Comparison of ENCODE assay signal across 20 cellular contexts in genomic region chr20:20637998-20638397, GRCh38.
DNase-seq lines count a peak whose midpoint lies in the region; TF ChIP-seq lines count a peak whose summit lies in the region.
"Had no signal": no experiment of that assay in that cellular context is flagged by ENCODE, and none has a peak within 500 bp of the region (broad histone marks: within the 10 kb centered on the region; RNA-seq: fewer than 3 reads in every experiment).

No MANE protein-coding gene starts in this region.

- H3K27me3 Mint-ChIP-seq in endodermal cell (ENCODE audit: insufficient read depth): no peaks in the 10 kb centered on the region
- H3K27me3 Mint-ChIP-seq: B cell; CD4-positive, alpha-beta T cell had no signal

- H3K4me1 ChIP-seq in neutrophil (ENCODE audit: control insufficient read depth in 1 of 2, insufficient read depth in 1 of 2, low read depth in 1 of 2, low read length in 1 of 2): peaks cover 0 to 10% of the 10 kb centered on the region in 2 experiments
- no peaks in the 10 kb centered on the region for H3K4me1 ChIP-seq in endodermal cell (ENCODE audit: control insufficient read depth, insufficient read depth, low read length)

- no peak overlapping the region for H3K9ac ChIP-seq in endodermal cell (ENCODE audit: extremely low read depth, low read length, poor library complexity, severe bottlenecking)
- H3K9ac ChIP-seq: GM23248 had no signal

- 96% methylated on average over 4 of the region's 4 CpGs; no CpG with 5 or more reads in 1 of the 2 experiments for WGBS in endodermal cell (ENCODE audit: insufficient coverage in 1 of 2, insufficient read length in 1 of 2), 2 experiments

- TF ChIP-seq CTCF in neutrophil (IDR thresholded peaks at IDR 0.05): no peak
- TF ChIP-seq CTCF in endodermal cell (conservative IDR thresholded peaks at IDR 0.05): no peak

- peaks cover 23% of the 10 kb centered on the region for H3K36me3 Mint-ChIP-seq in endodermal cell (ENCODE audit: low read depth)

- peaks cover 17% of the 10 kb centered on the region for H3K4me1 Mint-ChIP-seq in endodermal cell
- H3K4me1 Mint-ChIP-seq: B cell had no signal

- no peaks in the 10 kb centered on the region for H3K9me3 Mint-ChIP-seq in endodermal cell
- H3K9me3 Mint-ChIP-seq: CD4-positive, alpha-beta T cell had no signal

- H3K27ac Mint-ChIP-seq in endodermal cell: no peak overlapping the region
- H3K27ac Mint-ChIP-seq: B cell; CD4-positive, alpha-beta T cell had no signal

- H3K27ac ChIP-seq in neutrophil (peak overlapping the region; percentile 36), endodermal cell (ENCODE audit: low read depth, low read length) (no peak overlapping the region)
- H3K27ac ChIP-seq: 22Rv1, GM23248 had no signal

- no peaks in the 10 kb centered on the region for H3K27me3 ChIP-seq in neutrophil
- no peaks in the 10 kb centered on the region for H3K27me3 ChIP-seq in endodermal cell (ENCODE audit: control insufficient read depth, insufficient read depth, low read length, poor library complexity, severe bottlenecking)

- no peak overlapping the region for H3K4me3 ChIP-seq in neutrophil (ENCODE audit: low read depth in 1 of 2, low read length in 1 of 2)
- H3K4me3 ChIP-seq in endodermal cell (ENCODE audit: low read length): no peak overlapping the region
- H3K4me3 ChIP-seq: GM23248 had no signal

- no peaks in the 10 kb centered on the region for H3K9me3 ChIP-seq in neutrophil
- H3K9me3 ChIP-seq in endodermal cell (ENCODE audit: control insufficient read depth, low read length): no peaks in the 10 kb centered on the region

- H3K36me3 ChIP-seq in neutrophil (peaks cover 74% of the 10 kb centered on the region), endodermal cell (ENCODE audit: control insufficient read depth, insufficient read depth, low read length) (peaks cover 51% of the 10 kb centered on the region)

- no peak overlapping the region for H3K4me3 Mint-ChIP-seq in endodermal cell
- H3K4me3 Mint-ChIP-seq: B cell; CD4-positive, alpha-beta T cell had no signal

- DNase-seq in DMS153 (lab: John Stamatoyannopoulos, UW) (peak; percentile 8), DMS153 treated with DMSO at 0.1 percent for 48 hours (lab: John Stamatoyannopoulos, UW; ENCODE audit: unreplicated experiment) (no peak), NCI-H345 (lab: John Stamatoyannopoulos, UW) (peak; percentile 55), UCSD-AML1 (lab: John Stamatoyannopoulos, UW; ENCODE audit: unreplicated experiment) (peak; percentile 27), CD1c-positive myeloid dendritic cell (ENCODE audit: extremely low spot score) (no peak), activated gamma-delta T cell treated with Interleukin-2 at 50 U/mL for 16 hours (no peak), endodermal cell (no peak)
- DNase-seq: Calu3; CD4-positive, alpha-beta T cell; DND-41; GM23248; HCEC 1CT; IMR-90; NCI-H1436 treated with DMSO at 0.1 percent for 48 hours; NCI-H2081 treated with DMSO at 0.1 percent for 48 hours; NCI-H226; NCI-H82 had no signal

Comparison
In these comparisons a context has a peak if more than half of its experiments do, and no peak if none do; other contexts are left out.
1. DNase-seq: peak in DMS153 (single experiment), NCI-H345 (single experiment) and UCSD-AML1 (single experiment); none in DMS153 treated with DMSO at 0.1 percent for 48 hours (single experiment), CD1c-positive myeloid dendritic cell (single experiment), activated gamma-delta T cell treated with Interleukin-2 at 50 U/mL for 16 hours (single experiment) and endodermal cell (single experiment).